1 cellular context compared by ENCODE assay signal in the genomic region with DNA sequence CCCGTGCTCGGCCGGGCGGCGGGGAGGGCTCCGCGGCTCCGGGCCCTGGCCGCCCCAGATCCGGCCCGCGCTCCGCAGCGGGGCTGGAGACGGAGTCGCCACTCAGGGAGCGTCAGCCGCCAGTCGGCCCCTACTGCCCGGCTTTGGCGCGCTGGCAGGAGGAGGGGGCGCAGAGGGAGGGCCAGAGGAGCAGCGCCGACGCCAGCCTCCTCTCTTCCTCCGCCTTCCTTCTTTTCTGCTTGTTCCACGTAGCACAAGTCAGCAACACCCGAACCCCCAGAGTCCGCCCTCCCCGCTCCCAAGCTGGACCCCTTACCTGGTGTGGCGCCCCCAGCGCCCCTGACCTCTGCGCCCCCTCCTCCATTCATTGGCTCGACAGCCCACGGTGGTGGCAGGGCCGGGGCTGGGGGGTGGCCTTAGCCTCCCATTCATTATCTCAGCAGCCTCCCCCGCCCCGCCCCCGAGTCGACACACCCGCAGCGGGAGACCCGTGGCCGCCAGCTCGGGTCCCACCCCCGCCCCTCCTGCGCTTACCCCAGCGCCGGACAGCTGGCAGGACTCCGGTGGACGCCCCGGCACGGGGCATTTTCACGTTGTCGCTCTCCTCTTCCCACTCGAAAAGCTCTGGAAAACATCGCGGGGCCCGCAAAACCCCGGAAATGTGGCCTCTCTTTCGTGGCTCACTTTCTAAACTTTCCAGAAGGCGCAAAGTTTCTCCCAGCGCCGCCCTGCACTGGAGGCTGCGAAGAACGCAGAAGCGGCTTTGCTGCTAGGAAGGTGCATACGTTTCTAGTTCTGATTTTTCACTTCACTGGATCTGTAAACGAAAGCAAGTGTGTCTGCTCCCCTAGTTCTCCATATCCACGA.
TF ChIP-seq lines count a peak whose summit lies in the region.

A gene with protein sequence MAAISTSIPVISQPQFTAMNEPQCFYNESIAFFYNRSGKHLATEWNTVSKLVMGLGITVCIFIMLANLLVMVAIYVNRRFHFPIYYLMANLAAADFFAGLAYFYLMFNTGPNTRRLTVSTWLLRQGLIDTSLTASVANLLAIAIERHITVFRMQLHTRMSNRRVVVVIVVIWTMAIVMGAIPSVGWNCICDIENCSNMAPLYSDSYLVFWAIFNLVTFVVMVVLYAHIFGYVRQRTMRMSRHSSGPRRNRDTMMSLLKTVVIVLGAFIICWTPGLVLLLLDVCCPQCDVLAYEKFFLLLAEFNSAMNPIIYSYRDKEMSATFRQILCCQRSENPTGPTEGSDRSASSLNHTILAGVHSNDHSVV (minus strand): TSS at position 135 of the 867 bp plus-strand sequence. CDS start 66,353 bp downstream, outside the sequence.

TF ChIP-seq in HepG2, 621 proteins besides CTCF, POLR2A, EP300 and RAD21 (continued from another document):
- TF ChIP-seq, protein P1, sequence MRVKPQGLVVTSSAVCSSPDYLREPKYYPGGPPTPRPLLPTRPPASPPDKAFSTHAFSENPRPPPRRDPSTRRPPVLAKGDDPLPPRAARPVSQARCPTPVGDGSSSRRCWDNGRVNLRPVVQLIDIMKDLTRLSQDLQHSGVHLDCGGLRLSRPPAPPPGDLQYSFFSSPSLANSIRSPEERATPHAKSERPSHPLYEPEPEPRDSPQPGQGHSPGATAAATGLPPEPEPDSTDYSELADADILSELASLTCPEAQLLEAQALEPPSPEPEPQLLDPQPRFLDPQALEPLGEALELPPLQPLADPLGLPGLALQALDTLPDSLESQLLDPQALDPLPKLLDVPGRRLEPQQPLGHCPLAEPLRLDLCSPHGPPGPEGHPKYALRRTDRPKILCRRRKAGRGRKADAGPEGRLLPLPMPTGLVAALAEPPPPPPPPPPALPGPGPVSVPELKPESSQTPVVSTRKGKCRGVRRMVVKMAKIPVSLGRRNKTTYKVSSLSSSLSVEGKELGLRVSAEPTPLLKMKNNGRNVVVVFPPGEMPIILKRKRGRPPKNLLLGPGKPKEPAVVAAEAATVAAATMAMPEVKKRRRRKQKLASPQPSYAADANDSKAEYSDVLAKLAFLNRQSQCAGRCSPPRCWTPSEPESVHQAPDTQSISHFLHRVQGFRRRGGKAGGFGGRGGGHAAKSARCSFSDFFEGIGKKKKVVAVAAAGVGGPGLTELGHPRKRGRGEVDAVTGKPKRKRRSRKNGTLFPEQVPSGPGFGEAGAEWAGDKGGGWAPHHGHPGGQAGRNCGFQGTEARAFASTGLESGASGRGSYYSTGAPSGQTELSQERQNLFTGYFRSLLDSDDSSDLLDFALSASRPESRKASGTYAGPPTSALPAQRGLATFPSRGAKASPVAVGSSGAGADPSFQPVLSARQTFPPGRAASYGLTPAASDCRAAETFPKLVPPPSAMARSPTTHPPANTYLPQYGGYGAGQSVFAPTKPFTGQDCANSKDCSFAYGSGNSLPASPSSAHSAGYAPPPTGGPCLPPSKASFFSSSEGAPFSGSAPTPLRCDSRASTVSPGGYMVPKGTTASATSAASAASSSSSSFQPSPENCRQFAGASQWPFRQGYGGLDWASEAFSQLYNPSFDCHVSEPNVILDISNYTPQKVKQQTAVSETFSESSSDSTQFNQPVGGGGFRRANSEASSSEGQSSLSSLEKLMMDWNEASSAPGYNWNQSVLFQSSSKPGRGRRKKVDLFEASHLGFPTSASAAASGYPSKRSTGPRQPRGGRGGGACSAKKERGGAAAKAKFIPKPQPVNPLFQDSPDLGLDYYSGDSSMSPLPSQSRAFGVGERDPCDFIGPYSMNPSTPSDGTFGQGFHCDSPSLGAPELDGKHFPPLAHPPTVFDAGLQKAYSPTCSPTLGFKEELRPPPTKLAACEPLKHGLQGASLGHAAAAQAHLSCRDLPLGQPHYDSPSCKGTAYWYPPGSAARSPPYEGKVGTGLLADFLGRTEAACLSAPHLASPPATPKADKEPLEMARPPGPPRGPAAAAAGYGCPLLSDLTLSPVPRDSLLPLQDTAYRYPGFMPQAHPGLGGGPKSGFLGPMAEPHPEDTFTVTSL (CRISPR knock-in tag; IDR thresholded peaks at IDR 0.05; ENCODE audit: borderline replicate concordance), result no peak
- TF ChIP-seq EZH2 (conservative IDR thresholded peaks at IDR 0.05; ENCODE audit: low read depth, low read length) (peak; percentile 68; the same call in 1 of the 2 replicates), SMYD3 (CRISPR knock-in tag; IDR thresholded peaks at IDR 0.05) (no peak)
